In the genomic region with DNA sequence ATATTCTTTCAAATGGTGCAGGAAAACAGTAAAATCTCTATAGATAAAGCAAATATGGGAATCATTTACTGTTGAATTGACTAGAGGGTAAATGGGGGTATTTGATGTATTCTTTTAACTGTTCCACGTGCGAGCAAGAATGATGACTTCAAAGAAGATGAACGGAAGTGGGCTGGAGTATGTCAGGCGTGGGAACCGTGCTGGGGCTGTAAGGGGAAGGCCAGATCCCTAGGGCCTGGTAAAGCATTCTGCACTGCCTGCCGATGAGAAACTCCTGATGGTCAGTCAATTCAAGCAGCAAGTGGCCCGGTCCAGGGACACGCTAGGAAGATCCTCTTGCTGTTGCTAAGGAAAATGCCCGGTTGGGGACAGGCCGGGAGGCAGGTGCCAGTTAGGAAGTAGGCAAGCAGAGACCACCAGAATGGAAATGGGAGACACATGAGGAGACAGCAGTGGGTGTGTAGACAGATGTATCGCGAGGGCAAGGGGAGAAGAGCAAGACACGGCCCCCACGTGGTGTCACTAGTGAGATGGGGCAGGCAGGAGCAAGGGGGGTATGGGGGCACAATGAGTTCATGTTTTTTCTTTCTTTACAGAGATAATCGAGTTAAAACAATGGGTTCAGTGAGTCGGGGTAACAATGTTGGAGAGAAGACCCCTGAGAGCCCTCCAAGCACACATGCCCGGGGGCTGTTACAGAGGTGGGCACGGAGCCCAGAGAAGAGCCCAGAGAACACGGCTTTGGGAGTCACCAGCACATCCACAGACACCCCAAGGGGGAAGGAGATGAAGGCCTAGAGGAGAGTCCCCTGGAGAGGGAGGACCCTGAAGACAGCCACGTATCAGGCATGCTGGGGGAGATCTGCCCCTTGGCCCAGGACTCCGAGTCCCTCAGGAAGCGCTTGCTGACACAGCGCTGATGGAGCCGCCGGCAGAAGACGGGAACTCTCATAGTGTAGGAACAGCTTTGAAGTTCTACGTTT, we compare ENCODE assay signal across 1 cellular context.
TF ChIP-seq lines count a peak whose summit lies in the region.

No MANE protein-coding gene starts in this region.

TF ChIP-seq in SK-N-SH, 30 proteins besides CTCF, POLR2A, EP300 and RAD21:
- TF ChIP-seq, protein P1, sequence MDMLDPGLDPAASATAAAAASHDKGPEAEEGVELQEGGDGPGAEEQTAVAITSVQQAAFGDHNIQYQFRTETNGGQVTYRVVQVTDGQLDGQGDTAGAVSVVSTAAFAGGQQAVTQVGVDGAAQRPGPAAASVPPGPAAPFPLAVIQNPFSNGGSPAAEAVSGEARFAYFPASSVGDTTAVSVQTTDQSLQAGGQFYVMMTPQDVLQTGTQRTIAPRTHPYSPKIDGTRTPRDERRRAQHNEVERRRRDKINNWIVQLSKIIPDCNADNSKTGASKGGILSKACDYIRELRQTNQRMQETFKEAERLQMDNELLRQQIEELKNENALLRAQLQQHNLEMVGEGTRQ (IDR thresholded peaks at IDR 0.05; ENCODE audit: borderline replicate concordance, low read depth, low read length) = no peak
- no peak for TF ChIP-seq SIN3A (IDR thresholded peaks at IDR 0.05; ENCODE audit: borderline replicate concordance, low read depth, low read length)
- no peak for TF ChIP-seq GABPA (IDR thresholded peaks at IDR 0.05; ENCODE audit: low read depth)
- TF ChIP-seq GATA2 (CRISPR knock-in tag; IDR thresholded peaks at IDR 0.05) = no peak
- TF ChIP-seq, protein P2, sequence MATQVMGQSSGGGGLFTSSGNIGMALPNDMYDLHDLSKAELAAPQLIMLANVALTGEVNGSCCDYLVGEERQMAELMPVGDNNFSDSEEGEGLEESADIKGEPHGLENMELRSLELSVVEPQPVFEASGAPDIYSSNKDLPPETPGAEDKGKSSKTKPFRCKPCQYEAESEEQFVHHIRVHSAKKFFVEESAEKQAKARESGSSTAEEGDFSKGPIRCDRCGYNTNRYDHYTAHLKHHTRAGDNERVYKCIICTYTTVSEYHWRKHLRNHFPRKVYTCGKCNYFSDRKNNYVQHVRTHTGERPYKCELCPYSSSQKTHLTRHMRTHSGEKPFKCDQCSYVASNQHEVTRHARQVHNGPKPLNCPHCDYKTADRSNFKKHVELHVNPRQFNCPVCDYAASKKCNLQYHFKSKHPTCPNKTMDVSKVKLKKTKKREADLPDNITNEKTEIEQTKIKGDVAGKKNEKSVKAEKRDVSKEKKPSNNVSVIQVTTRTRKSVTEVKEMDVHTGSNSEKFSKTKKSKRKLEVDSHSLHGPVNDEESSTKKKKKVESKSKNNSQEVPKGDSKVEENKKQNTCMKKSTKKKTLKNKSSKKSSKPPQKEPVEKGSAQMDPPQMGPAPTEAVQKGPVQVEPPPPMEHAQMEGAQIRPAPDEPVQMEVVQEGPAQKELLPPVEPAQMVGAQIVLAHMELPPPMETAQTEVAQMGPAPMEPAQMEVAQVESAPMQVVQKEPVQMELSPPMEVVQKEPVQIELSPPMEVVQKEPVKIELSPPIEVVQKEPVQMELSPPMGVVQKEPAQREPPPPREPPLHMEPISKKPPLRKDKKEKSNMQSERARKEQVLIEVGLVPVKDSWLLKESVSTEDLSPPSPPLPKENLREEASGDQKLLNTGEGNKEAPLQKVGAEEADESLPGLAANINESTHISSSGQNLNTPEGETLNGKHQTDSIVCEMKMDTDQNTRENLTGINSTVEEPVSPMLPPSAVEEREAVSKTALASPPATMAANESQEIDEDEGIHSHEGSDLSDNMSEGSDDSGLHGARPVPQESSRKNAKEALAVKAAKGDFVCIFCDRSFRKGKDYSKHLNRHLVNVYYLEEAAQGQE (IDR thresholded peaks at IDR 0.05; ENCODE audit: low read depth, low read length) = no peak
- TF ChIP-seq POLR2AphosphoS5 (IDR thresholded peaks at IDR 0.05; ENCODE audit: low read depth, low read length) = no peak
- no peak for TF ChIP-seq EZH2phosphoT487 (IDR thresholded peaks at IDR 0.05; ENCODE audit: borderline replicate concordance, low read depth)
- TF ChIP-seq, protein P3, sequence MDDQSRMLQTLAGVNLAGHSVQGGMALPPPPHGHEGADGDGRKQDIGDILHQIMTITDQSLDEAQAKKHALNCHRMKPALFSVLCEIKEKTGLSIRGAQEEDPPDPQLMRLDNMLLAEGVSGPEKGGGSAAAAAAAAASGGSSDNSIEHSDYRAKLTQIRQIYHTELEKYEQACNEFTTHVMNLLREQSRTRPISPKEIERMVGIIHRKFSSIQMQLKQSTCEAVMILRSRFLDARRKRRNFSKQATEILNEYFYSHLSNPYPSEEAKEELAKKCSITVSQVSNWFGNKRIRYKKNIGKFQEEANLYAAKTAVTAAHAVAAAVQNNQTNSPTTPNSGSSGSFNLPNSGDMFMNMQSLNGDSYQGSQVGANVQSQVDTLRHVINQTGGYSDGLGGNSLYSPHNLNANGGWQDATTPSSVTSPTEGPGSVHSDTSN (IDR thresholded peaks at IDR 0.05) = no peak
- TF ChIP-seq MXI1 (IDR thresholded peaks at IDR 0.05; ENCODE audit: low read depth, low read length) = no peak
- TF ChIP-seq FOXJ3 (CRISPR knock-in tag; IDR thresholded peaks at IDR 0.05) = no peak
- TF ChIP-seq YY1 (IDR thresholded peaks at IDR 0.05; ENCODE audit: low read depth) = no peak
- TF ChIP-seq RFX5 (IDR thresholded peaks at IDR 0.05; ENCODE audit: low read length) = no peak
- no peak for TF ChIP-seq TAF1 (IDR thresholded peaks at IDR 0.05; ENCODE audit: borderline replicate concordance, low read depth, low read length)
- no peak for TF ChIP-seq CHD2 (IDR thresholded peaks at IDR 0.05; ENCODE audit: low read length, partially characterized antibody)
- TF ChIP-seq TCF12 (IDR thresholded peaks at IDR 0.05) = no peak
- no peak for TF ChIP-seq RXRA (IDR thresholded peaks at IDR 0.05; ENCODE audit: borderline replicate concordance, low read depth)
- TF ChIP-seq FOXM1 (IDR thresholded peaks at IDR 0.05; ENCODE audit: low read depth) = no peak
- TF ChIP-seq JUND (IDR thresholded peaks at IDR 0.05) = no peak
- no peak for TF ChIP-seq NRF1 (IDR thresholded peaks at IDR 0.05; ENCODE audit: low read depth, low read length)
TF ChIP-seq in SK-N-SH: peak in this region for 0.
